ENCODE assay signal across 17 cellular contexts in the genomic region with DNA sequence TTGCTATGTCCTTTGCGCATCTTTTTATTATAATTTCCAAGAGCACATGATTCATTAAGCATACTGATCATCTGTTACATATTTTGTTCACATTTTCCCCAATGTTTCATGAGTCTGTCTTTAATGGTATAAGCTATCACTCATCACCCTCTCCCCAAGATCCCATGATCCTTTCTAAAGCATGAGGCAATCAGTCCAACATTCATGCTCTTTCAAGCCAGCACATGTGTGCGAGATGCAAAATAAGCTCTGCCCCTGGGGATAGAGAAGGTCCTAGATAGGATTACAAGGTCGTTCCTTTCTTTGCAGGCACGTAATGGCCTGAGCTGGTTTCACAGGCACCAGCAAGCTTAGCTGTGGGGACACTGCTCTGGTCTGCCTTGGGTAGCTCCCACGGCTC. TPM values are rescaled to one million over a fixed set of nuclear protein-coding genes. Genes with fewer than 3 reads are reported as not detected.
"Had no signal": no experiment of that assay in that cellular context is flagged by ENCODE, and none has a peak within 500 bp of the region (broad histone marks: within the 10 kb centered on the region; RNA-seq: fewer than 3 reads in every experiment).

No MANE protein-coding gene starts in this region.

- H3K27me3 ChIP-seq: ascending aorta, dorsolateral prefrontal cortex, neural progenitor cell, ovary, uterus had no signal

- ATAC-seq: activated CD4-positive, CD25-positive, alpha-beta regulatory T cell treated with anti-CD3 and anti-CD28 coated beads, Interleukin-2, amount 50 U/mL, for 24 hours; gastroesophageal sphincter; stimulated activated effector memory CD8-positive, alpha-beta T cell treated with anti-CD3 and anti-CD28 coated beads, Interleukin-12 subunit alpha, Interleukin-12 subunit beta, amount 100 ng/mL, for 72 hours; T-cell had no signal

- H3K36me3 ChIP-seq: ascending aorta, gastroesophageal sphincter, neural progenitor cell, ovary, tibial artery, uterus had no signal

- H3K27ac ChIP-seq: ascending aorta, dorsolateral prefrontal cortex, gastroesophageal sphincter, neural progenitor cell, ovary, tibial artery, uterus had no signal

- H3K4me2 ChIP-seq: neural progenitor cell had no signal

- H3K4me1 ChIP-seq: ascending aorta, gastroesophageal sphincter, neural progenitor cell, tibial artery, uterus had no signal

- H3K9me3 ChIP-seq: ascending aorta, gastroesophageal sphincter, ovary, tibial artery, uterus had no signal

- H3K9ac ChIP-seq: neural progenitor cell had no signal

- DNase-seq: activated CD4-positive, alpha-beta T cell treated with anti-CD3 and anti-CD28 coated beads, Interleukin-2, amount 50 U/mL, for 1 hour; activated CD8-positive, alpha-beta memory T cell treated with anti-CD3 and anti-CD28 coated beads for 24 hours; activated naive CD4-positive, alpha-beta T cell; dorsolateral prefrontal cortex; endodermal cell; naive B cell; ovary; T-cell; T-helper 9 cell; tibial artery; uterus had no signal

- H3K4me3 ChIP-seq: ascending aorta, dorsolateral prefrontal cortex, gastroesophageal sphincter, lung, neural progenitor cell, ovary, tibial artery, uterus had no signal

RNA-seq across cellular contexts. Expression of a gene that starts 58.3 kb away (rescaled TPM):
- total RNA-seq: ascending aorta had no signal
